ENCODE assay signal across 9 cellular contexts in genomic region chr19:46610851-46611770, GRCh38. TPM values are rescaled to one million over a fixed set of nuclear protein-coding genes. Genes with fewer than 3 reads are reported as not detected.
DNase-seq lines count a peak whose midpoint lies in the region; ATAC-seq, FAIRE-seq and TF ChIP-seq lines count a peak whose summit lies in the region.
"Had no signal": no experiment of that assay in that cellular context is flagged by ENCODE, and none has a peak within 500 bp of the region (broad histone marks: within the 10 kb centered on the region; RNA-seq: fewer than 3 reads in every experiment).

No MANE protein-coding gene starts in this region.

- intact Hi-C loops in dorsolateral prefrontal cortex (cut with DNase I): loop anchor here (2.0 to 5.0 kb wide), 2 partner anchors 50 to 116 kb away; partner anchors contain the start of gene DACT3 (in 1 of the 2)

- peaks cover 17% of the 10 kb centered on the region for H3K4me1 ChIP-seq in osteoblast (ENCODE audit: insufficient read depth, low read length)

- TF ChIP-seq CTCF in dorsolateral prefrontal cortex (IDR thresholded peaks at IDR 0.05 in 54 of 56, conservative IDR thresholded peaks at IDR 0.05 in 2 of 56; ENCODE audit: low read depth in 1 of 56, partially characterized antibody in 56 of 56) (no peak), osteoblast (IDR thresholded peaks at IDR 0.05; ENCODE audit: extremely low read depth, low read depth, low read length) (no peak)

- peaks cover 44% of the 10 kb centered on the region for H3K36me3 ChIP-seq in osteoblast (ENCODE audit: insufficient read depth, low read length)

- peaks cover 19% of the 10 kb centered on the region for H3K79me2 ChIP-seq in osteoblast (ENCODE audit: insufficient read depth, low read length)

- H4K20me1 ChIP-seq in osteoblast (ENCODE audit: insufficient read depth, low read length): peaks cover 51% of the 10 kb centered on the region

- DNase-seq in GM12892 (ENCODE audit: insufficient read length): no peak
- DNase-seq in OCI-M1 (lab: John Stamatoyannopoulos, UW): peak; percentile 82
- peak in 5 of 10 donors; percentile 29 to 40 (median 37) for DNase-seq in dorsolateral prefrontal cortex
- peak; percentile 86 for DNase-seq in osteoblast (ENCODE audit: insufficient read length, low spot score, missing footprints)
- no peak for DNase-seq in superior temporal gyrus (ENCODE audit: extremely low spot score)
- no peak for DNase-seq in cerebellar cortex (ENCODE audit: low spot score)
- DNase-seq in NCI-H2196 (lab: John Stamatoyannopoulos, UW; ENCODE audit: unreplicated experiment): no peak

- H3K4me2 ChIP-seq in osteoblast (ENCODE audit: insufficient read depth, low read length): no peak overlapping the region

- no peaks in the 10 kb centered on the region for H3K9me3 ChIP-seq in osteoblast (ENCODE audit: low read depth, low read length)

- no peak overlapping the region for H2AFZ ChIP-seq in osteoblast (ENCODE audit: low read length)

- no peak for ATAC-seq in HG03135 (IDR thresholded peaks at IDR 0.05; ENCODE audit: unreplicated experiment)

- FAIRE-seq in GM12892 (lab: Jason Lieb, UNC): peak; percentile 83

- H3K4me3 ChIP-seq in dorsolateral prefrontal cortex (no peak overlapping the region), osteoblast (ENCODE audit: insufficient read depth, low read length) (no peak overlapping the region)

- H3K27ac ChIP-seq in dorsolateral prefrontal cortex (peak overlapping the region in 34 of 59 donors; percentile 4 to 100 (median 35)), osteoblast (ENCODE audit: low read depth, low read length) (peak overlapping the region; percentile 8)

- H3K27me3 ChIP-seq in dorsolateral prefrontal cortex (no peaks in the 10 kb centered on the region), osteoblast (ENCODE audit: insufficient read depth, low read length) (no peaks in the 10 kb centered on the region)

- TF ChIP-seq POLR2A in GM12892 (IDR thresholded peaks at IDR 0.05; ENCODE audit: low read depth, low read length): peak; percentile 82

RNA-seq across cellular contexts. Expression of gene CALM3, which starts 10.0 kb away (rescaled TPM):
- 340 TPM for polyA plus RNA-seq in GM12892 (2012; ENCODE audit: missing spikeins)
- 1,000 to 10,000 TPM in 107 of 120 experiments, 100 to 1,000 TPM in 13; 467 to 2,124 (median 1,470) TPM for total RNA-seq in dorsolateral prefrontal cortex
- total RNA-seq in osteoblast: 105 and 124 TPM in 2 replicates

RNA-seq across cellular contexts. Expression of gene PTGIR, which starts 13.8 kb away (rescaled TPM):
- 13.5 TPM for polyA plus RNA-seq in GM12892 (2012; ENCODE audit: missing spikeins)
- total RNA-seq in dorsolateral prefrontal cortex: 1 to 10 TPM in 20 of 120 experiments, under 1 TPM in 69, not detected in 31; 0.19 to 2.5 (median 0.63) TPM
- total RNA-seq in osteoblast: 2.5 and 2.9 TPM in 2 replicates
- total RNA-seq: MCF 10A had no signal

RNA-seq across cellular contexts. Expression of gene GNG8, which starts 24.9 kb away (rescaled TPM):
- 21.2 TPM for polyA plus RNA-seq in GM12892 (2012; ENCODE audit: missing spikeins)
- 1 to 10 TPM in 43 of 120 experiments, not detected in 77; 3.1 to 9.9 (median 5.0) TPM for total RNA-seq in dorsolateral prefrontal cortex
- not detected in 2 replicates for total RNA-seq in osteoblast
- total RNA-seq: MCF 10A had no signal

RNA-seq across cellular contexts. Expression of gene DACT3, which starts 49.9 kb away (rescaled TPM):
- polyA plus RNA-seq in GM12892 (2012; ENCODE audit: missing spikeins): 1.7 TPM
- 10 to 100 TPM; 57.1 to 95.2 (median 76.6) TPM for total RNA-seq in dorsolateral prefrontal cortex
- 1.8 and 3.5 TPM in 2 replicates for total RNA-seq in osteoblast

Comparison
In these comparisons a context has a peak if more than half of its experiments do, and no peak if none do; other contexts are left out.
1. DNase-seq: peak in OCI-M1 (single experiment) and osteoblast (single experiment); none in GM12892 (single experiment), superior temporal gyrus (single experiment), cerebellar cortex (single experiment) and NCI-H2196 (single experiment).